27 cellular contexts compared by ENCODE assay signal in the genomic region with DNA sequence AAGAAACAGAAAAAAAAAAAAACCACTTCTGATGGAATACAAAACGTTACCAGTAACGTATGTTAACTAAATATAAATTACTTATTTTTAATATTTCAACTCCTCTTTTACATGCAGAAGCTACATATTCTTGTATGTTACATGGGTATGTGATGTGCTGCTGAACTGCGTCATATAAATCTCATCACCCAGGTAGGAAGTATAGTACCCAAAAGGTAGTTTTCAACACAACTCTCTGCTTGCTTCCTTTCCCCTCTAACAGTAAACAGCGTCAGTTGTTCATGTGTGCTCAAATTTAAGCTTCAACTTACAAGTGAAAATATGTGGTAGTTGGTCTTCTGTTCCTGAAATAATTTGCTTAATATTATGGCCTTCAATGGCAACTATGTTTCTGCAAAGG.
"Had no signal": no experiment of that assay in that cellular context is flagged by ENCODE, and none has a peak within 500 bp of the region (broad histone marks: within the 10 kb centered on the region; RNA-seq: fewer than 3 reads in every experiment).

No MANE protein-coding gene starts in this region.

- H3K27me3 ChIP-seq: brain microvascular endothelial cell, dorsolateral prefrontal cortex, esophagus muscularis mucosa, foreskin keratinocyte, gastrocnemius medialis had no signal

- H3K36me3 Mint-ChIP-seq: activated naive CD8-positive, alpha-beta T cell had no signal

- H3K4me1 ChIP-seq: esophagus muscularis mucosa, foreskin keratinocyte, gastrocnemius medialis had no signal

- DNase-seq: activated B cell treated with CpG ODN at 0.5 μM for 24 hours; activated CD4-positive, alpha-beta T cell treated with anti-CD3 and anti-CD28 coated beads for 4 hours; activated CD4-positive, alpha-beta T cell treated with anti-CD3 and anti-CD28 coated beads, Interleukin-2, amount 50 U/mL, for 1 hour; activated CD4-positive, alpha-beta T cell treated with anti-CD3 and anti-CD28 coated beads, Interleukin-2, amount 50 U/mL, for 48 hours; activated CD4-positive, CD25-positive, alpha-beta regulatory T cell treated with anti-CD3 and anti-CD28 coated beads, Interleukin-2, amount 50 U/mL, for 72 hours; activated CD8-positive, alpha-beta memory T cell treated with anti-CD3 and anti-CD28 coated beads, Interleukin-2, amount 50 U/mL, for 48 hours; activated effector memory CD4-positive, alpha-beta T cell treated with anti-CD3 and anti-CD28 coated beads, Interleukin-2, amount 50 U/mL, for 16 hours; activated naive CD4-positive, alpha-beta T cell treated with anti-CD3 and anti-CD28 coated beads, Interleukin-2, amount 10 ng/mL, durations not matched to agents 7 days and 5 days; activated T-cell treated with anti-CD3 and anti-CD28 coated beads for 4 hours; activated T-cell treated with anti-CD3 and anti-CD28 coated beads, Interleukin-2, amount 50 U/mL, for 24 hours; activated T-cell treated with anti-CD3 and anti-CD28 coated beads, Interleukin-2, amount 50 U/mL, for 72 hours; amniotic stem cell; anterior cingulate cortex; brain microvascular endothelial cell; dorsolateral prefrontal cortex; effector memory CD4-positive, alpha-beta T cell; erythroblast; foreskin keratinocyte; gastrocnemius medialis; hippocampal formation; T1000; WERI-Rb-1 had no signal

- ATAC-seq: activated T-cell treated with anti-CD3 and anti-CD28 coated beads, Interleukin-2, amount 50 U/mL, for 72 hours; foreskin keratinocyte; gastrocnemius medialis had no signal

- H3K27me3 Mint-ChIP-seq: activated B cell treated with CpG ODN at 0.5 μM for 24 hours; activated naive CD4-positive, alpha-beta T cell treated with anti-CD3 and anti-CD28 coated beads, Interleukin-2, amount 10 ng/mL, durations not matched to agents 7 days and 5 days; activated naive CD8-positive, alpha-beta T cell; activated T-cell treated with anti-CD3 and anti-CD28 coated beads, Interleukin-2, amount 50 U/mL, for 24 hours; central memory CD8-positive, alpha-beta T cell; dendritic cell treated with granulocyte-macrophage colony-stimulating factor and Interleukin-4, amounts not matched to agents 40 ng/mL and 50 ng/mL, for 4 days had no signal

- H3K27ac ChIP-seq: brain microvascular endothelial cell, coronary artery, dorsolateral prefrontal cortex, esophagus muscularis mucosa, foreskin keratinocyte, gastrocnemius medialis, WERI-Rb-1 had no signal

- H3K9me3 Mint-ChIP-seq: activated B cell treated with CpG ODN at 0.5 μM for 24 hours; activated naive CD4-positive, alpha-beta T cell treated with anti-CD3 and anti-CD28 coated beads, Interleukin-2, amount 10 ng/mL, durations not matched to agents 7 days and 5 days; activated T-cell treated with anti-CD3 and anti-CD28 coated beads, Interleukin-2, amount 50 U/mL, for 24 hours; activated T-cell treated with anti-CD3 and anti-CD28 coated beads, Interleukin-2, amount 50 U/mL, for 72 hours; central memory CD8-positive, alpha-beta T cell; dendritic cell treated with granulocyte-macrophage colony-stimulating factor and Interleukin-4, amounts not matched to agents 40 ng/mL and 50 ng/mL, for 4 days had no signal

- H3K4me3 Mint-ChIP-seq: activated B cell treated with CpG ODN at 0.5 μM for 24 hours; activated naive CD4-positive, alpha-beta T cell treated with anti-CD3 and anti-CD28 coated beads, Interleukin-2, amount 10 ng/mL, durations not matched to agents 7 days and 5 days; activated naive CD8-positive, alpha-beta T cell; activated T-cell treated with anti-CD3 and anti-CD28 coated beads, Interleukin-2, amount 50 U/mL, for 24 hours; activated T-cell treated with anti-CD3 and anti-CD28 coated beads, Interleukin-2, amount 50 U/mL, for 72 hours; central memory CD8-positive, alpha-beta T cell; dendritic cell treated with granulocyte-macrophage colony-stimulating factor and Interleukin-4, amounts not matched to agents 40 ng/mL and 50 ng/mL, for 4 days had no signal

- H3K9me3 ChIP-seq: esophagus muscularis mucosa, gastrocnemius medialis had no signal

- H3K36me3 ChIP-seq: brain microvascular endothelial cell, esophagus muscularis mucosa, gastrocnemius medialis, WERI-Rb-1 had no signal

- H3K27ac Mint-ChIP-seq: activated T-cell treated with anti-CD3 and anti-CD28 coated beads, Interleukin-2, amount 50 U/mL, for 24 hours; dendritic cell treated with granulocyte-macrophage colony-stimulating factor and Interleukin-4, amounts not matched to agents 40 ng/mL and 50 ng/mL, for 4 days had no signal

- H3K4me3 ChIP-seq: coronary artery, dorsolateral prefrontal cortex, esophagus muscularis mucosa, gastrocnemius medialis had no signal
